Comparison of ENCODE assay signal across 8 cellular contexts in the genomic region with DNA sequence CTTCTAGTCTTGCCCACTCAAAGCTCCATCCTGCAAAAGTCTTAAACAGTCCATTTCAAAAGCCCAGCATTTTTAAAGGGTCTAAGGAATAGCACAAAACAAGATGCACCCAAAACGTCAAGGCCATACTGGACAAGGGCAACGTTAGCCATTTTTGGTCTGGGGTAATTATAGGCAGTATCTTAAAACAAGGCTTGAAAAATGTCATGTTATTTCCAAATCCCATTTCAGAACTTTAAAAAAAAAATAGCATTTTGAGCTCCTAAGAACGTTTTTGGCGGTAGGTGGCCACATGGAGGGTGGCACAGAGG. TPM values are rescaled to one million over a fixed set of nuclear protein-coding genes. Genes with fewer than 3 reads are reported as not detected.
DNase-seq lines count a peak whose midpoint lies in the region; ATAC-seq and TF ChIP-seq lines count a peak whose summit lies in the region.

No MANE protein-coding gene starts in this region.

- intact Hi-C loops in adrenal gland (cut with DNase I): loop anchor here in 1 of 2 donors (5.0 kb wide), 1 partner anchor 48 kb away; the partner anchor contains the start of gene SRD5A3

- H3K4me3 ChIP-seq in adrenal gland (peak overlapping the region in 2 of 4 donors; percentile 54 to 99), lung (peak overlapping the region; percentile 88)

- H3K36me3 ChIP-seq in adrenal gland (replicated peaks in 1 of 2) (no peaks in the 10 kb centered on the region), lung (ENCODE audit: control insufficient read depth in 2 of 2, insufficient read depth in 2 of 2, low read length in 2 of 2) (no peaks in the 10 kb centered on the region)

- H3K4me1 ChIP-seq in adrenal gland (replicated peaks in 1 of 2): peaks cover 24 to 25% of the 10 kb centered on the region in 2 donors
- H3K4me1 ChIP-seq in lung (ENCODE audit: control insufficient read depth in 2 of 2, insufficient read depth in 2 of 2, low read length in 2 of 2): peaks cover 3 to 8% of the 10 kb centered on the region in 2 donors

- no peak; the same call in 1 of the 2 replicates for TF ChIP-seq CTCF in C4-2B (conservative IDR thresholded peaks at IDR 0.05)
- TF ChIP-seq CTCF in adrenal gland (IDR thresholded peaks at IDR 0.05): peak in 3 of 6 experiments; percentile 17 to 37 (median 18)
- no peak for TF ChIP-seq CTCF in lung (IDR thresholded peaks at IDR 0.05; ENCODE audit: control extremely low read depth, extremely low read depth)

- 0 to 1% (median 0%) methylated on average over 4 of the region's 4 CpGs for WGBS in adrenal gland, 4 donors
- 0 to 1% methylated on average over 4 of the region's 4 CpGs for WGBS in lung, 2 donors

- DNase-seq in adrenal gland (no peak), lung (ENCODE audit: low spot score) (no peak), UCSD-AML1 (lab: John Stamatoyannopoulos, UW; ENCODE audit: unreplicated experiment) (no peak), SHP77 treated with DMSO at 0.1 percent for 48 hours (lab: John Stamatoyannopoulos, UW) (no peak), LoVo (ENCODE audit: low spot score) (no peak)
- DNase-seq in stimulated activated CD4-positive, alpha-beta T cell treated with anti-CD3 and anti-CD28 coated beads, Interleukin-1b, Interleukin-23, amount 100 ng/mL, for 48 hours: no peak

- H3K27ac ChIP-seq in C4-2B (peak overlapping the region; percentile 97), adrenal gland (peak overlapping the region; percentile 96 to 99 (median 99)), lung (ENCODE audit: low read depth in 1 of 2, low read length in 1 of 2) (peak overlapping the region; percentile 95 to 98)

- TF ChIP-seq POLR2A in adrenal gland (IDR thresholded peaks at IDR 0.05): no peak

- ATAC-seq in HG02571 (IDR thresholded peaks at IDR 0.05; ENCODE audit: unreplicated experiment): peak; percentile 0
- ATAC-seq in lung (ENCODE audit: insufficient read depth, low FRiP score): no peak

- H3K27me3 ChIP-seq in adrenal gland (no peaks in the 10 kb centered on the region), lung (ENCODE audit: control insufficient read depth, insufficient read depth) (no peaks in the 10 kb centered on the region)

- H3K9me3 ChIP-seq in adrenal gland (replicated peaks in 1 of 3): no peaks in the 10 kb centered on the region
- no peaks in the 10 kb centered on the region for H3K9me3 ChIP-seq in lung (ENCODE audit: control insufficient read depth in 2 of 2, insufficient read depth in 1 of 2, low read length in 1 of 2)

RNA-seq across cellular contexts. Expression of gene TMEM165, which starts 0.6 kb away (rescaled TPM):
- total RNA-seq in adrenal gland: 100 to 1,000 TPM in 7 of 8 donors, 10 to 100 TPM in 1; 96.8 to 290 (median 202) TPM
- 100 to 1,000 TPM in 1 of 3 donors, 10 to 100 TPM in 2; 52.4 to 118 (median 92.6) TPM for polyA plus RNA-seq in adrenal gland
- 100 to 1,000 TPM; 178 to 184 TPM for total RNA-seq in lung
- 100 to 1,000 TPM; 152 to 179 TPM for polyA plus RNA-seq in lung

RNA-seq across cellular contexts. Expression of gene SRD5A3, which starts 49.1 kb away (rescaled TPM):
- 10 to 100 TPM; 12.5 to 28.4 (median 19.1) TPM for total RNA-seq in adrenal gland
- 10 to 100 TPM in 2 of 3 donors, 1 to 10 TPM in 1; 6.8 to 15.8 (median 15.7) TPM for polyA plus RNA-seq in adrenal gland
- 10 to 100 TPM; 13.6 to 31.5 TPM for total RNA-seq in lung
- polyA plus RNA-seq in lung: 10 to 100 TPM; 16.6 to 37.1 TPM
